ENCODE assay signal across 33 cellular contexts in the genomic region with DNA sequence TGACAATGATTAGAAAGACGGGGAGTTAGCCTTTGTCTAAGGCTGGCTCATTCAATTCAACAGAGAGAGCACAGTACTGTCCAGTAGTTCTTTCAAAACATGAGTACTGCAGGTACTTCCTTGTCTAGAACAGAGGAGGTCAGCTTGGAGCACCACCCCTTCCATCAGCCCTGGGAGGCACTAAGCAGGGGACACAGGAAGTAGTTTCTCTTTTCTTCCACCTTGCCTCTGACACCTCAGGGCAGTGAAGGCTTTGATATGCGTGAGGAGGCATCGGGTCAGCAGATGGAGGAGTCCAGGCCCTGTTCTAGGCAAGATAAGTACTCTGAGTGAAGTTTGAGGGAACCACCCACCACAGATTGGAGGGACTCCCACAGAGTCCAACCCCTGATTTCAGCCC. TPM values are rescaled to one million over a fixed set of nuclear protein-coding genes. Genes with fewer than 3 reads are reported as not detected.
"Had no signal": no experiment of that assay in that cellular context is flagged by ENCODE, and none has a peak within 500 bp of the region (broad histone marks: within the 10 kb centered on the region; RNA-seq: fewer than 3 reads in every experiment).

No MANE protein-coding gene starts in this region.

- H3K4me1 ChIP-seq: gastrocnemius medialis, prostate gland, right atrium auricular region, suprapubic skin, transverse colon, vagina had no signal

- H3K27me3 ChIP-seq: gastrocnemius medialis, right atrium auricular region, suprapubic skin, transverse colon, vagina had no signal

- ATAC-seq: esophagus mucosa; gastrocnemius medialis; left lobe of liver; naive thymus-derived CD8-positive, alpha-beta T cell; sciatic nerve; stimulated activated naive CD8-positive, alpha-beta T cell treated with anti-CD3 and anti-CD28 coated beads, Interleukin-15, amount 100 ng/mL, for 72 hours had no signal

- H3K4me2 ChIP-seq: smooth muscle cell had no signal

- FAIRE-seq: kidney had no signal

- H3K27ac ChIP-seq: epithelial cell of prostate, gastrocnemius medialis, prostate gland, right atrium auricular region, suprapubic skin, transverse colon, vagina had no signal

- H3K4me3 ChIP-seq: gastrocnemius medialis, prostate gland, right atrium auricular region, smooth muscle cell, suprapubic skin, transverse colon, vagina had no signal

- H3K36me3 ChIP-seq: gastrocnemius medialis, prostate gland, right atrium auricular region, suprapubic skin, transverse colon, vagina had no signal

- DNase-seq: effector CD8-positive, alpha-beta T cell; endodermal cell; foreskin fibroblast; gastrocnemius medialis; head of caudate nucleus; kidney; mesenchymal stem cell; naive thymus-derived CD8-positive, alpha-beta T cell; nephron progenitor cell; nucleus accumbens; stimulated activated CD4-positive, alpha-beta T cell treated with anti-CD3 and anti-CD28 coated beads, Interleukin-12 subunit alpha, Interleukin-12 subunit beta, amount 100 ng/mL, for 4 hours; stimulated activated CD4-positive, alpha-beta T cell treated with anti-CD3 and anti-CD28 coated beads, Interleukin-1b, Interleukin-23, amount 100 ng/mL, for 48 hours; stimulated activated CD4-positive, alpha-beta T cell treated with anti-CD3 and anti-CD28 coated beads, Interleukin-4, amount 100 ng/mL, for 1 hour; stimulated activated CD8-positive, alpha-beta memory T cell treated with anti-CD3 and anti-CD28 coated beads, Interleukin-4, amount 100 ng/mL, for 48 hours; stimulated activated naive CD4-positive, alpha-beta T cell; stimulated activated naive CD8-positive, alpha-beta T cell treated with anti-CD3 and anti-CD28 coated beads, Interleukin-15, amount 100 ng/mL, for 72 hours; transverse colon had no signal

- H3K9me3 ChIP-seq: gastrocnemius medialis, prostate gland, right atrium auricular region, suprapubic skin, transverse colon, vagina had no signal

RNA-seq across cellular contexts. Expression of a gene that starts 33.1 kb away (rescaled TPM):
- total RNA-seq: endodermal cell; esophagus mucosa; gastrocnemius medialis; glomerular endothelial cell; kidney; left lobe of liver; liver; lung microvascular endothelial cell; myocyte; naive thymus-derived CD8-positive, alpha-beta T cell; osteocyte; right atrium auricular region; sciatic nerve; smooth muscle cell; suprapubic skin; transverse colon; ureter; vagina had no signal
- polyA plus RNA-seq: liver; naive thymus-derived CD8-positive, alpha-beta T cell; smooth muscle cell; thymus had no signal
